ENCODE assay signal across 9 cellular contexts in the genomic region with DNA sequence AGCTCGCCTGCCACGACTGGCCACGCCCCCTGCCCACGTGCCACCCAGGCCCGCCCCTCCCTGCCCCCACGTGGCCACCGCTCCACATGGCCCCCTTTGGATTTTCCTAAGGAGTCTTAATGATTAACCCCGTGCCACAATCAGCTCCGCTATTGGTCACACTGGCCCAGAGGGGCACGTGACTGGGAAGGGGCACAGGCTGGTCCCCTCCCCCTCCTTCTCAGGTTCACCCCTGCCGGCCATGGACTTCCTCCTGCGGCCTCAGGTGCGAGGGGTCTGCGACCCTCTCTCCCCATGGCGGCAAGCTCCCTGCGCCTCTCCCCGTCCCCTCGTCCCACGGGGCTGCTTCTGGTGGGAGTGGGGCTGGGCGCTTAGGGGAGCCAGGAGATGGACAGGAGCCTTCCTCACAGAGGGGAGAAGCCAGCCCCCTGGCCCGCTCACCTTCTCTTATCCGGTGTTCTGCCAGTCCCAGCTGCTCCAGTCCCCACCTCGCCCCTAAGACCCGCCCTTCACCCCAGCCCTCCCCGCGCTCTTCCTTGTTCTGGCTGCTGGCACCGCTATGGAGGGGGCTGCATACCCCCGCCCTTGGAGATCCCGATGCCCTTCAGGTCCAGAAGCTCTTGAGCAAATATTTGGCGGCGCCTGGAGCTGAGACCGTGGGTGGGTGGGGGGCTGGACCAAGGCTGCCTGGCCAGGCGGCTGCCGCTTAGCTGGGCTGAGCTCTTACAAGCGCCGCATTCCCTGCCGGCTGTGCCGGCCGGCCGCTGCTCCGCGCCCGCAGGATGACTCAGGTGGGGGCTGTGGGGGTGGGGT. TPM values are rescaled to one million over a fixed set of nuclear protein-coding genes. Genes with fewer than 3 reads are reported as not detected.
DNase-seq lines count a peak whose midpoint lies in the region; ATAC-seq and FAIRE-seq lines count a peak whose summit lies in the region.
"Had no signal": no experiment of that assay in that cellular context is flagged by ENCODE, and none has a peak within 500 bp of the region (broad histone marks: within the 10 kb centered on the region; RNA-seq: fewer than 3 reads in every experiment).

No MANE protein-coding gene starts in this region.

- ATAC-seq in HG02610 (IDR thresholded peaks at IDR 0.05; ENCODE audit: unreplicated experiment), result no peak
- no peak for ATAC-seq in GM18868 (IDR thresholded peaks at IDR 0.05; ENCODE audit: unreplicated experiment)

- H2BK5ac ChIP-seq in neuronal stem cell (ENCODE audit: low read length), result no peak overlapping the region

- no peak overlapping the region for H2BK120ac ChIP-seq in neuronal stem cell (ENCODE audit: low read depth, low read length)

- peak overlapping the region in 1 of 2 donors; percentile 73 for H3K4me3 ChIP-seq in neuronal stem cell (ENCODE audit: low read length in 2 of 2)

- H3K9ac ChIP-seq in neuronal stem cell (ENCODE audit: low read depth, low read length, poor library complexity), result peak overlapping the region; percentile 75

- H2AK5ac ChIP-seq in neuronal stem cell (ENCODE audit: low read depth, low read length), result peak overlapping the region; percentile 85

- WGBS in neuronal stem cell (ENCODE audit: extremely low coverage in 2 of 2, insufficient read length in 2 of 2, insufficient replicate concordance in 1 of 2), 2 donors, result no CpG with 5 or more reads among the region's 43 CpGs

- H3K27ac ChIP-seq in neuronal stem cell (replicated peaks; ENCODE audit: low read length), result no peak overlapping the region

- peaks cover 0 to 18% (median 0%) of the 10 kb centered on the region in 3 experiments for H3K27me3 ChIP-seq in neuronal stem cell (ENCODE audit: control insufficient read depth in 3 of 3, insufficient read depth in 3 of 3, low read depth in 1 of 3, low read length in 3 of 3)

- peak overlapping the region; percentile 64 for H3K4me2 ChIP-seq in neuronal stem cell (ENCODE audit: insufficient read depth, low read length, poor library complexity, severe bottlenecking)

- peaks cover 22 to 51% of the 10 kb centered on the region in 2 donors for H3K36me3 ChIP-seq in neuronal stem cell (replicated peaks in 1 of 2; ENCODE audit: control insufficient read depth in 2 of 2, insufficient read depth in 2 of 2, low read length in 2 of 2)

- peaks cover 17 to 34% of the 10 kb centered on the region in 2 donors for H3K4me1 ChIP-seq in neuronal stem cell (ENCODE audit: control insufficient read depth in 2 of 2, insufficient read depth in 1 of 2, low read depth in 1 of 2, low read length in 2 of 2)

- H2BK12ac ChIP-seq in neuronal stem cell (ENCODE audit: low read length), result peak overlapping the region; percentile 67

- peaks cover 4% of the 10 kb centered on the region for H3K79me1 ChIP-seq in neuronal stem cell (ENCODE audit: low read depth, low read length)

- DNase-seq in Caki2 (ENCODE audit: low read depth) (peak; percentile 91), RCC 7860 (ENCODE audit: low spot score) (peak; percentile 96), fibroblast of peridontal ligament (ENCODE audit: extremely low read depth) (peak; percentile 27), neuronal stem cell (ENCODE audit: low spot score) (peak; percentile 77), SW 1271 (lab: John Stamatoyannopoulos, UW) (no peak), KG1 (lab: John Stamatoyannopoulos, UW) (no peak)
- DNase-seq: activated gamma-delta T cell had no signal

- H4K91ac ChIP-seq in neuronal stem cell (ENCODE audit: low read depth, low read length, poor library complexity), result no peak overlapping the region

- peak overlapping the region; percentile 75 for H3K23ac ChIP-seq in neuronal stem cell (ENCODE audit: low read depth, low read length, poor library complexity)

- H2BK15ac ChIP-seq in neuronal stem cell (ENCODE audit: low read length), result no peak overlapping the region

- no peaks in the 10 kb centered on the region for H3K9me3 ChIP-seq in neuronal stem cell (replicated peaks in 1 of 2; ENCODE audit: control insufficient read depth in 2 of 2, insufficient read depth in 1 of 2, low read depth in 1 of 2, low read length in 2 of 2)

- peak; percentile 64 for FAIRE-seq in RCC 7860 (lab: Jason Lieb, UNC)

- in situ Hi-C loops in Caki2 (cut with HindIII; ENCODE audit: low pct_unique_long_range_greater_than_20kb, low sequenced_read_pairs), result no loop called here

- H4K8ac ChIP-seq in neuronal stem cell (ENCODE audit: low read depth, low read length), result no peak overlapping the region

- H2AFZ ChIP-seq in neuronal stem cell (ENCODE audit: low read length), result no peak overlapping the region

- H3K18ac ChIP-seq in neuronal stem cell (ENCODE audit: low read length), result peak overlapping the region; percentile 88

- H3K4ac ChIP-seq in neuronal stem cell (ENCODE audit: low read length), result no peak overlapping the region

- H3K14ac ChIP-seq in neuronal stem cell (ENCODE audit: low read length), result no peak overlapping the region

RNA-seq across cellular contexts. Expression of a gene that starts 3.2 kb away (rescaled TPM):
- 237 and 345 TPM in 2 replicates for total RNA-seq in Caki2 (2014; rRNA removed; shearing (Covaris generic); ENCODE audit: low replicate concordance)
- 47.2 TPM for polyA plus RNA-seq in neuronal stem cell (2013, experiment 1 of 2)
- 44.5 TPM for polyA plus RNA-seq in neuronal stem cell (2013, experiment 2 of 2)

RNA-seq across cellular contexts. Expression of a gene that starts 4.9 kb away (rescaled TPM):
- total RNA-seq in Caki2 (2014; rRNA removed; shearing (Covaris generic); ENCODE audit: low replicate concordance), result 30.1 and 37.2 TPM in 2 replicates
- polyA plus RNA-seq in neuronal stem cell (2013, experiment 1 of 2), result 14.1 TPM
- polyA plus RNA-seq in neuronal stem cell (2013, experiment 2 of 2), result 13.9 TPM

RNA-seq across cellular contexts. Expression of a gene that starts 14.3 kb away (rescaled TPM):
- 0.84 and 1.6 TPM in 2 replicates for total RNA-seq in Caki2 (2014; rRNA removed; shearing (Covaris generic); ENCODE audit: low replicate concordance)
- polyA plus RNA-seq in neuronal stem cell (2013, experiment 1 of 2), result 5.1 TPM
- 4.6 TPM for polyA plus RNA-seq in neuronal stem cell (2013, experiment 2 of 2)

RNA-seq across cellular contexts. Expression of a gene that starts 18.0 kb away (rescaled TPM):
- total RNA-seq in Caki2 (2014; rRNA removed; shearing (Covaris generic); ENCODE audit: low replicate concordance), result 126 and 140 TPM in 2 replicates
- 40.4 TPM for polyA plus RNA-seq in neuronal stem cell (2013, experiment 1 of 2)
- 40.8 TPM for polyA plus RNA-seq in neuronal stem cell (2013, experiment 2 of 2)

RNA-seq across cellular contexts. Expression of a gene that starts 20.7 kb away (rescaled TPM):
- total RNA-seq in Caki2 (2014; rRNA removed; shearing (Covaris generic); ENCODE audit: low replicate concordance), result 63.7 and 67.2 TPM in 2 replicates
- 45.7 TPM for polyA plus RNA-seq in neuronal stem cell (2013, experiment 1 of 2)
- polyA plus RNA-seq in neuronal stem cell (2013, experiment 2 of 2), result 44.8 TPM

Comparison
In these comparisons a context has a peak if more than half of its experiments do, and no peak if none do; other contexts are left out.
1. DNase-seq: peak in Caki2 (single experiment), RCC 7860 (single experiment), fibroblast of peridontal ligament (single experiment) and neuronal stem cell (single experiment); none in SW 1271 (0 of 2) and KG1 (single experiment).